Comparison of ENCODE assay signal across 8 cellular contexts in genomic region chr1:19311503-19311930, GRCh38. TPM values are rescaled to one million over a fixed set of nuclear protein-coding genes. Genes with fewer than 3 reads are reported as not detected.
DNase-seq lines count a peak whose midpoint lies in the region; ATAC-seq, FAIRE-seq and TF ChIP-seq lines count a peak whose summit lies in the region.

No MANE protein-coding gene starts in this region.

- H3K27me3 ChIP-seq in fibroblast of lung (ENCODE audit: control insufficient read depth, insufficient read depth, low read length) (no peaks in the 10 kb centered on the region), pancreas (no peaks in the 10 kb centered on the region)

- H3K4me2 ChIP-seq in fibroblast of lung (ENCODE audit: extremely low read depth, insufficient read depth, low read length), result peak overlapping the region; percentile 98

- no peak for FAIRE-seq in pancreas (lab: Jason Lieb, UNC)

- intact Hi-C loops in pancreas (cut with DNase I), result no loop called here

- H3K4me1 ChIP-seq in fibroblast of lung (ENCODE audit: control insufficient read depth, extremely low read depth, insufficient read depth, low read length) (peaks cover 24% of the 10 kb centered on the region), pancreas (peaks cover 0 to 13% (median 7%) of the 10 kb centered on the region in 3 donors)

- peak overlapping the region; percentile 91 for H3K9ac ChIP-seq in fibroblast of lung (ENCODE audit: insufficient read depth, low read length)

- H3K79me2 ChIP-seq in fibroblast of lung (ENCODE audit: control insufficient read depth, insufficient read depth, low read length), result peaks cover 30% of the 10 kb centered on the region

- DNase-seq in T-helper 9 cell (peak; percentile 10), fibroblast of lung (ENCODE audit: low read depth in 2 of 2) (no peak), pancreas (peak in 3 of 6 donors; percentile 37 to 85 (median 74)), NCI-H146 (lab: John Stamatoyannopoulos, UW) (no peak), NCI-H1436 (lab: John Stamatoyannopoulos, UW) (no peak)
- no peak for DNase-seq in NK-92 treated with Interleukin-12 subunit alpha and Interleukin-12 subunit beta, amount 100 ng/mL, for 24 hours (lab: John Stamatoyannopoulos, UW)

- H3K27ac ChIP-seq in fibroblast of lung (ENCODE audit: insufficient read depth, low read length), result peak overlapping the region; percentile 61
- H3K27ac ChIP-seq in pancreas, result peak overlapping the region; percentile 45 to 70 (median 60)

- H3K4me3 ChIP-seq in GM08714 (ENCODE audit: low read length) (peak overlapping the region; percentile 90), fibroblast of lung (replicated peaks in 1 of 4; ENCODE audit: control extremely low read depth in 1 of 4, insufficient read depth in 1 of 4, low read depth in 3 of 4, low read length in 4 of 4) (peak overlapping the region; percentile 60 to 79 (median 70)), pancreas (peak overlapping the region; percentile 81 to 96 (median 92))

- H3K9me3 ChIP-seq in fibroblast of lung (ENCODE audit: control insufficient read depth, insufficient read depth, low read depth, low read length) (no peaks in the 10 kb centered on the region), pancreas (no peaks in the 10 kb centered on the region)

- H2AFZ ChIP-seq in fibroblast of lung (ENCODE audit: low read length), result peak overlapping the region; percentile 53

- H4K20me1 ChIP-seq in fibroblast of lung (ENCODE audit: control insufficient read depth, extremely low read depth, insufficient read depth, low read length), result no peaks in the 10 kb centered on the region

- TF ChIP-seq CTCF in fibroblast of lung (conservative IDR thresholded peaks at IDR 0.05 in 1 of 2, IDR thresholded peaks at IDR 0.05 in 1 of 2; ENCODE audit: low read depth in 1 of 2, low read length in 2 of 2) (no peak), pancreas (IDR thresholded peaks at IDR 0.05) (no peak)

- 0 to 1% methylated on average over 29 of the region's 29 CpGs for WGBS in pancreas, 2 donors

- ATAC-seq in HG02852 (IDR thresholded peaks at IDR 0.05; ENCODE audit: unreplicated experiment) (peak; percentile 4), pancreas (peak in 3 of 4 donors; percentile 18 to 28 (median 27))

- H3K36me3 ChIP-seq in fibroblast of lung (ENCODE audit: control insufficient read depth, insufficient read depth, low read length), result peaks cover 3% of the 10 kb centered on the region
- H3K36me3 ChIP-seq in pancreas, result peaks cover 0 to 10% (median 4%) of the 10 kb centered on the region in 3 donors

RNA-seq across cellular contexts. Expression of gene AKR7A2, which starts 0.4 kb away (rescaled TPM):
- 57.0 and 63.6 TPM in 2 replicates for total RNA-seq in fibroblast of lung
- polyA plus RNA-seq in fibroblast of lung, result 31.3 and 38.0 TPM in 2 replicates
- 64.3 and 80.0 TPM in 2 replicates for polyA plus RNA-seq in fibroblast of lung (2012)
- 59.7 and 64.1 TPM in 2 replicates for polyA minus RNA-seq in fibroblast of lung (ENCODE audit: low replicate concordance)
- 10 to 100 TPM; 23.1 to 33.8 (median 27.8) TPM for total RNA-seq in pancreas
- 10 to 100 TPM; 11.7 to 31.9 TPM for polyA plus RNA-seq in pancreas

RNA-seq across cellular contexts. Expression of gene SLC66A1, which starts 0.6 kb away (rescaled TPM):
- total RNA-seq in fibroblast of lung (18.3 and 18.7 TPM in 2 replicates), pancreas (1 to 10 TPM; 6.4 to 9.1 (median 7.7) TPM)
- polyA plus RNA-seq in fibroblast of lung (7.1 and 10.3 TPM in 2 replicates), pancreas (10 to 100 TPM; 23.5 to 26.1 TPM)
- polyA plus RNA-seq in fibroblast of lung (2012), result 11.3 and 15.2 TPM in 2 replicates
- polyA minus RNA-seq in fibroblast of lung (ENCODE audit: low replicate concordance), result 24.9 and 32.0 TPM in 2 replicates

RNA-seq across cellular contexts. Expression of gene AKR7A3, which starts 22.9 kb away (rescaled TPM):
- total RNA-seq in fibroblast of lung, result 0.33 and 0.51 TPM in 2 replicates
- 0.11 and 0.12 TPM in 2 replicates for polyA plus RNA-seq in fibroblast of lung
- 0.24 and 0.29 TPM in 2 replicates for polyA plus RNA-seq in fibroblast of lung (2012)
- 0.86 TPM in 1 of 2 replicates, not detected in the other for polyA minus RNA-seq in fibroblast of lung (ENCODE audit: low replicate concordance)
- 100 to 1,000 TPM in 4 of 6 donors, 10 to 100 TPM in 2; 34.8 to 328 (median 266) TPM for total RNA-seq in pancreas
- polyA plus RNA-seq in pancreas, result 100 to 1,000 TPM in 1 of 2 donors, 1 to 10 TPM in 1; 3.0 to 209 TPM

RNA-seq across cellular contexts. Expression of gene MRTO4, which starts 59.9 kb away (rescaled TPM):
- total RNA-seq in fibroblast of lung (12.6 and 16.4 TPM in 2 replicates), pancreas (10 to 100 TPM; 12.2 to 31.0 (median 13.9) TPM)
- polyA plus RNA-seq in fibroblast of lung (28.6 and 53.3 TPM in 2 replicates), pancreas (10 to 100 TPM; 32.3 to 40.9 TPM)
- polyA plus RNA-seq in fibroblast of lung (2012), result 26.2 and 44.1 TPM in 2 replicates
- polyA minus RNA-seq in fibroblast of lung (ENCODE audit: low replicate concordance), result 5.2 and 21.3 TPM in 2 replicates

Comparison
In these comparisons a context has a peak if more than half of its experiments do, and no peak if none do; other contexts are left out.
1. RNA of gene AKR7A3, which starts 22.9 kb away (total RNA-seq): 34.8 to 328 TPM in pancreas; 0.33 to 0.51 TPM in fibroblast of lung; every median in the first group is over 10 times any median in the second.
2. Peak in every context shown above with its lines, with median percentiles within 50 percentile points of each other: H3K4me3 ChIP-seq.